ENCODE assay signal across 10 cellular contexts in the genomic region with DNA sequence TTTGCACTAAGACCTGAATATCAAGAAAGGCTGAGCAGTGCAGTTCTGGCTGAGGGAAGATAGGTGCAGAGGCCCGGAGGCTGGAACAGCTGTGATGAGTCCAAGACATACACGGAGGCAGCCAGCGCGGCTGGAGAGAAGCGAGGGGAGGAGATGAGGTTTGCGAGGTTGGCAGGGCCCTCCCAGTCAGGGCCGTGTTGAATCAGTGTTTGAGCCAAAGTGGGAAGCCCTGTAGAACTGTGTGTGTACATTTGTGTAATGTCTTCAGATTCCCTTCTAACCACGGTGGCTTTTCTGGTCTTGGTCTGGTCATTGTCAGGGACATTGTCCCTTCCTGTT. TPM values are rescaled to one million over a fixed set of nuclear protein-coding genes. Genes with fewer than 3 reads are reported as not detected.
DNase-seq lines count a peak whose midpoint lies in the region; ATAC-seq and TF ChIP-seq lines count a peak whose summit lies in the region.
"Had no signal": no experiment of that assay in that cellular context is flagged by ENCODE, and none has a peak within 500 bp of the region (broad histone marks: within the 10 kb centered on the region; RNA-seq: fewer than 3 reads in every experiment).

No MANE protein-coding gene starts in this region.

- H3K4me2 ChIP-seq in trophoblast cell (ENCODE audit: low read length): no peak overlapping the region

- no peak overlapping the region for H4K91ac ChIP-seq in trophoblast cell (ENCODE audit: low read depth, low read length)

- H3K36me3 ChIP-seq in adipocyte (ENCODE audit: control insufficient read depth, insufficient read depth, low read length, severe bottlenecking): no peaks in the 10 kb centered on the region
- H3K36me3 ChIP-seq in trophoblast cell (ENCODE audit: control insufficient read depth in 1 of 2, insufficient read depth in 2 of 2, low read length in 2 of 2): peaks cover 11 to 15% of the 10 kb centered on the region in 2 experiments

- H3K79me2 ChIP-seq in trophoblast cell (ENCODE audit: control insufficient read depth, insufficient read depth, low read length, poor library complexity): peaks cover 28% of the 10 kb centered on the region

- H2AFZ ChIP-seq in trophoblast cell (ENCODE audit: insufficient read depth, low read length, poor library complexity): no peak overlapping the region

- H3K79me1 ChIP-seq in trophoblast cell (ENCODE audit: low read length): peaks cover 6% of the 10 kb centered on the region

- peak overlapping the region; percentile 11 for H3K18ac ChIP-seq in trophoblast cell (ENCODE audit: low read length)

- no peak overlapping the region for H4K12ac ChIP-seq in trophoblast cell (ENCODE audit: low read depth, low read length)

- H3K27me3 ChIP-seq in adipocyte (replicated peaks; ENCODE audit: control insufficient read depth, insufficient read depth, low read length): no peaks in the 10 kb centered on the region
- H3K27me3 ChIP-seq in trophoblast cell (ENCODE audit: insufficient read depth, low read length): no peaks in the 10 kb centered on the region

- no peak overlapping the region for H2AK5ac ChIP-seq in trophoblast cell (ENCODE audit: low read length)

- H2BK12ac ChIP-seq in trophoblast cell (ENCODE audit: low read length): peak overlapping the region; percentile 29

- H3K9ac ChIP-seq in adipocyte (ENCODE audit: low read length) (peak overlapping the region; percentile 40), trophoblast cell (ENCODE audit: low read length) (no peak overlapping the region)

- H3K4me1 ChIP-seq in adipocyte (ENCODE audit: control insufficient read depth, insufficient read depth, low read length) (peaks cover 16% of the 10 kb centered on the region), trophoblast cell (ENCODE audit: control insufficient read depth in 1 of 2, insufficient read depth in 2 of 2, low read length in 2 of 2) (peaks cover 33 to 50% of the 10 kb centered on the region in 2 experiments)

- no peak overlapping the region for H2BK5ac ChIP-seq in trophoblast cell (ENCODE audit: low read depth, low read length, poor library complexity)

- TF ChIP-seq CTCF in fibroblast of the aortic adventitia (IDR thresholded peaks at IDR 0.05; ENCODE audit: insufficient read depth, low read length): peak; percentile 60

- no peak for ATAC-seq in HG02798 (IDR thresholded peaks at IDR 0.05; ENCODE audit: poor library complexity, unreplicated experiment)

- no peak overlapping the region for H3K14ac ChIP-seq in trophoblast cell (ENCODE audit: low read length)

- no peak overlapping the region for H4K8ac ChIP-seq in trophoblast cell (ENCODE audit: low read depth, low read length)

- DNase-seq in AG20443 (ENCODE audit: low spot score) (peak; percentile 90), adipocyte (ENCODE audit: low read depth) (peak; percentile 11), fibroblast of the aortic adventitia (ENCODE audit: low read depth) (peak; percentile 85), trophoblast cell (peak in 1 of 2 donors; percentile 16), occipital lobe (lab: John Stamatoyannopoulos, UW) (no peak), SKM-1 (lab: John Stamatoyannopoulos, UW; ENCODE audit: unreplicated experiment) (no peak), AML-193 (lab: John Stamatoyannopoulos, UW) (no peak)
- DNase-seq: activated T-cell treated with anti-CD3 and anti-CD28 coated beads, Interleukin-2, amount 50 U/mL, for 1 hour; effector CD8-positive, alpha-beta T cell had no signal

- no peak overlapping the region for H3K23ac ChIP-seq in trophoblast cell (ENCODE audit: low read length)

- H3K9me3 ChIP-seq in adipocyte (ENCODE audit: control insufficient read depth, low read length) (no peaks in the 10 kb centered on the region), trophoblast cell (ENCODE audit: insufficient read depth, low read depth, low read length) (peaks cover 4% of the 10 kb centered on the region)

- no CpG with 5 or more reads among the region's 8 CpGs for WGBS in trophoblast cell (ENCODE audit: extremely low coverage, insufficient coverage, insufficient read length)

- no peak overlapping the region for H3K4me3 ChIP-seq in adipocyte (ENCODE audit: low read length)
- no peak overlapping the region for H3K4me3 ChIP-seq in fibroblast of the aortic adventitia (ENCODE audit: low read depth, low read length)
- no peak overlapping the region for H3K4me3 ChIP-seq in trophoblast cell (ENCODE audit: low read depth, low read length)

- H2BK120ac ChIP-seq in trophoblast cell (ENCODE audit: insufficient read depth, low read length, poor library complexity): no peak overlapping the region

- no peak overlapping the region for H3K27ac ChIP-seq in trophoblast cell (ENCODE audit: low read depth, low read length)

- H3K4ac ChIP-seq in trophoblast cell (ENCODE audit: low read depth, low read length): no peak overlapping the region

RNA-seq across cellular contexts. Expression of a gene that starts 34.9 kb away (rescaled TPM):
- total RNA-seq in fibroblast of the aortic adventitia (ENCODE audit: low replicate concordance) (7.6 and 9.0 TPM in 2 replicates), occipital lobe (1.9 TPM)
- 117 and 130 TPM in 2 replicates for polyA plus RNA-seq in trophoblast cell (2013)

RNA-seq across cellular contexts. Expression of a gene that starts 36.3 kb away (rescaled TPM):
- total RNA-seq in fibroblast of the aortic adventitia (ENCODE audit: low replicate concordance) (not detected in 2 replicates), occipital lobe (not detected)
- polyA plus RNA-seq in trophoblast cell (2013): 5.0 and 5.2 TPM in 2 replicates

RNA-seq across cellular contexts. Expression of a gene that starts 43.6 kb away (rescaled TPM):
- not detected in 2 replicates for total RNA-seq in fibroblast of the aortic adventitia (ENCODE audit: low replicate concordance)
- polyA plus RNA-seq in trophoblast cell (2013): not detected in 2 replicates
- total RNA-seq in occipital lobe: not detected

Comparison
In these comparisons a context has a peak if more than half of its experiments do, and no peak if none do; other contexts are left out.
1. DNase-seq: peak in AG20443 (single experiment), adipocyte (single experiment) and fibroblast of the aortic adventitia (single experiment); none in occipital lobe (single experiment), SKM-1 (single experiment) and AML-193 (0 of 2).